Comparison of ENCODE assay signal across 8 cellular contexts in the genomic region with DNA sequence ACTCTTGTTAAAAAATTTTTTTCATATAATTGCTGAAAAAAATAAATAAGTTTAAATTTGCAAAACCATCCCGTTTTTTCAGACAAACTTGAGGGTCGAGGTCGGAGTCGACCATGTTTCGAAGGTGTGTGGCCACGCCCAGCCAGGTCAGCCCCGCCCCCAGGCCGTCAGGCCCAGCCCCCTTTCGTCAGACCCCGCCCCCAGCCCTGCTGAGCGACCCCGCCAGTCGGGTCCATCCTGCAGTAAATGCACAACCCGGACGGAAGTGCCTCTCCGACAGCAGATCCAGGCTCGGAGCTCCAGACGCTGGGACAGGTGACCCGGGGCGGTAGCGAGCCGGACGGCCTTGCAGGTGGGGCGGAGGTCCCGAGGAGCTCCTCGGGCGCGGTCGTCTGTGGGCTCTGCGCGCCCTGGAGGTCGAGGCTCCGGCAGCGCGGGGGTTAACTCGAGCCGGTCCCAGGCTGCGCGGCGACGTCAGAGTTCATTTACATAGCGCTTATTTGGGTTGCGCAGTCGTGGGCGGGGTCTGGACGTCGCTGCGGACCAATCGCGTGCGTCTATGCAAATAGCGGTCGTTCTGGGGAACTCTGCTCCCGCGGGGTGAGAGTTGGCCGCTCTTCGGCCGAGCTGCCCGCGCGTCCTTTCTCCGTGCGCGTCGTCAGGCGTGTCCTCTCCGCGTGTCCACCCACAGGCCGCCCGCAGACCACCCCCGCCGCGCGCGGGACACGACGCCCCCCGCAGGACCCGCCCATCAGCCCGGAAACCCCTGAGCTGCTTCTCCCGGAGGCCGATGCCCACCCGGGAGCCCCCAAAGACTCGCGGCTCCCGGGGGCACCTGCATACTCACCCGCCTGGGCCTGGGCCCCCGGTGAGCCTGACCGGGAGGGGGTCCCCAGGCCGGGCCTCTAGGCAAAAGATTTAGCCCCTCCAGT. TPM values are rescaled to one million over a fixed set of nuclear protein-coding genes. Genes with fewer than 3 reads are reported as not detected.
DNase-seq lines count a peak whose midpoint lies in the region; ATAC-seq and TF ChIP-seq lines count a peak whose summit lies in the region.

Gene OCEL1, plus strand, starts transcription at position 225 of the 932 bp plus-strand sequence. Its CDS starts 22 bp downstream, at position 247.

- intact Hi-C loops in activated CD4-positive, alpha-beta T cell treated with anti-CD3 and anti-CD28 coated beads, Interleukin-2, amount 10 ng/mL, durations not matched to agents 24 days and 14 days (cut with micrococcal nuclease) = loop anchor here (1.0 to 5.0 kb wide), 3 partner anchors 9 to 81 kb away; partner anchors contain the start of genes DDA1, MRPL34 and USE1
- intact Hi-C loops in colonic mucosa (cut with DNase I) = no loop called here
- intact Hi-C loops in left colon (cut with DNase I, micrococcal nuclease) = no loop called here

- H3K4me3 Mint-ChIP-seq in activated CD4-positive, alpha-beta T cell treated with anti-CD3 and anti-CD28 coated beads, Interleukin-2, amount 10 ng/mL, durations not matched to agents 24 days and 14 days = peak within 1 kb of the TSS; percentile 95

- no peaks in the 10 kb centered on the region for H3K27me3 Mint-ChIP-seq in activated CD4-positive, alpha-beta T cell treated with anti-CD3 and anti-CD28 coated beads, Interleukin-2, amount 10 ng/mL, durations not matched to agents 24 days and 14 days

- H3K36me3 Mint-ChIP-seq in activated CD4-positive, alpha-beta T cell treated with anti-CD3 and anti-CD28 coated beads, Interleukin-2, amount 10 ng/mL, durations not matched to agents 24 days and 14 days (ENCODE audit: low read depth) = peaks cover 2% of the 10 kb centered on the region

- peak within 1 kb of the TSS; percentile 97 for H3K27ac ChIP-seq in colonic mucosa

- no peak for TF ChIP-seq CTCF in colonic mucosa (IDR thresholded peaks at IDR 0.05)

- H3K9me3 ChIP-seq in colonic mucosa = no peaks in the 10 kb centered on the region

- no peaks in the 10 kb centered on the region for H3K9me3 Mint-ChIP-seq in activated CD4-positive, alpha-beta T cell treated with anti-CD3 and anti-CD28 coated beads, Interleukin-2, amount 10 ng/mL, durations not matched to agents 24 days and 14 days

- no peaks in the 10 kb centered on the region for H3K27me3 ChIP-seq in colonic mucosa

- DNase-seq in C1 segment of cervical spinal cord (lab: John Stamatoyannopoulos, UW) = peak; percentile 85 to 99 (median 97)
- DNase-seq in NCI-H69 (lab: John Stamatoyannopoulos, UW) = peak; percentile 99
- DNase-seq in activated CD4-positive, alpha-beta T cell treated with anti-CD3 and anti-CD28 coated beads, Interleukin-2, amount 10 ng/mL, durations not matched to agents 24 days and 14 days = peak; percentile 99
- DNase-seq in colonic mucosa = peak; percentile 98
- DNase-seq in left colon = peak; percentile 98 to 99
- DNase-seq in stimulated activated CD4-positive, alpha-beta T cell treated with anti-CD3 and anti-CD28 coated beads, Interleukin-1b, Interleukin-23, amount 100 ng/mL, for 4 hours (ENCODE audit: low read depth in 2 of 2) = peak; percentile 95 to 96

- H3K4me1 ChIP-seq in colonic mucosa = no peaks in the 10 kb centered on the region

- peak within 1 kb of the TSS; percentile 74 to 78 for H3K9ac ChIP-seq in colonic mucosa (ENCODE audit: low read depth in 2 of 2, low read length in 2 of 2)

- ATAC-seq in GM19351 (IDR thresholded peaks at IDR 0.05; ENCODE audit: unreplicated experiment) = peak; percentile 95
- ATAC-seq in HG03520 (IDR thresholded peaks at IDR 0.05; ENCODE audit: unreplicated experiment) = peak; percentile 85
- peak; percentile 91 for ATAC-seq in left colon

- H3K27ac Mint-ChIP-seq in activated CD4-positive, alpha-beta T cell treated with anti-CD3 and anti-CD28 coated beads, Interleukin-2, amount 10 ng/mL, durations not matched to agents 24 days and 14 days = peak within 1 kb of the TSS; percentile 99

- peaks cover 3% of the 10 kb centered on the region for H3K4me1 Mint-ChIP-seq in activated CD4-positive, alpha-beta T cell treated with anti-CD3 and anti-CD28 coated beads, Interleukin-2, amount 10 ng/mL, durations not matched to agents 24 days and 14 days

- no peaks in the 10 kb centered on the region for H3K36me3 ChIP-seq in colonic mucosa

- peak within 1 kb of the TSS; percentile 77 for H3K4me3 ChIP-seq in colonic mucosa

RNA-seq across cellular contexts. Expression of gene OCEL1, which starts in this region (rescaled TPM):
- total RNA-seq in activated CD4-positive, alpha-beta T cell treated with anti-CD3 and anti-CD28 coated beads, Interleukin-2, amount 10 ng/mL, durations not matched to agents 24 days and 14 days = 17.8 and 23.0 TPM in 2 replicates
- 10 to 100 TPM; 35.7 to 46.9 TPM for total RNA-seq in colonic mucosa
- total RNA-seq in left colon = 10 to 100 TPM; 44.7 to 64.5 TPM

Comparison
In these comparisons a context has a peak if more than half of its experiments do, and no peak if none do; other contexts are left out.
1. Peak in every context shown above with its lines: DNase-seq, ATAC-seq, H3K4me3 ChIP-seq and H3K27ac ChIP-seq.